ENCODE assay signal across 9 cellular contexts in the genomic region with DNA sequence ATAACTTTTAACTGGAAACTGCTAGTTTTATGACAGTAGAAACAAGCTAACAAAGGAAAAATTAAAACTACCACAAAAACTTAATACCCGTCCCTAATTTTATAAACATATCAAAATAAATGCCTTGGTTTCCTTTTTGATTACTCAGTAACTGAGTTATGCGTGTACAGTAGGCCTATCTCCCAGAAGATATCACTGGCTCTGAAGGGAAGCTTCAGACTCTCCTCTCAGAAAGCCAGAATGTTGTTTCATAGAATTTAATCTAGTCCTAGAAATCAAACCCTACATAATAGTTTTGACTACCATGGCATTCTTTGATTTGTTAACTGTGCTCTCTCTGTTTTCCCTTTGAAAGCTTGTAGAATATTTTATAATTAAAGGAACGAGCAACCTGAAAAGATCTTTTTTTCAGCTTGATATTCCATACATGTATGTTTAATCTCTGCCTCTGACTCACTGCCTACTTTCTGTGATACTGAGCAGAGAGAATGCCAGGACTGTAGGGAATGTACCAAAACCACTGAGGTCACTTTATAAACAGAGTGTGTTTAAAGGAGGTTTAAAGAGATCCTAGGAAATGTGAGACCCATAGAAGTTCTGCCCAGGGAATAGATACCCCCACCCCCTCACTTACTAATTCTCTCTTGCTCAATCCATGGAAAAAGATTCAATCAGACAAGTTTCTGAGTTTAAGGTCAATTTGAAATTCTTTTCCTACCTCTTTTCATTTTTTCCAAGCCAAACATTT.
DNase-seq lines count a peak whose midpoint lies in the region; ATAC-seq, FAIRE-seq and TF ChIP-seq lines count a peak whose summit lies in the region.
"Had no signal": no experiment of that assay in that cellular context is flagged by ENCODE, and none has a peak within 500 bp of the region (broad histone marks: within the 10 kb centered on the region; RNA-seq: fewer than 3 reads in every experiment).

No MANE protein-coding gene starts in this region.

- H3K4me3 ChIP-seq in astrocyte of the spinal cord (ENCODE audit: low read depth, low read length) (no peak overlapping the region), hepatocyte (no peak overlapping the region), skeletal muscle satellite cell (ENCODE audit: low read length) (peak overlapping the region; percentile 31)
- H3K4me3 ChIP-seq: GM12878 had no signal

- no peak for TF ChIP-seq POLR2A in H54 (IDR thresholded peaks at IDR 0.05; ENCODE audit: low read depth, low read length)

- WGBS in hepatocyte (ENCODE audit: low lambda C conversion rate, missing lambda C conversion rate), result 32% methylated on average over 3 of the region's 3 CpGs

- TF ChIP-seq CTCF in astrocyte of the spinal cord (IDR thresholded peaks at IDR 0.05; ENCODE audit: low read depth, low read length), result no peak
- no peak for TF ChIP-seq CTCF in hepatocyte (IDR thresholded peaks at IDR 0.05; ENCODE audit: poor library complexity)
- TF ChIP-seq CTCF in GM10266 (IDR thresholded peaks at IDR 0.05; ENCODE audit: control insufficient read depth, insufficient read depth, low read depth, missing control alignments), result no peak

- no peaks in the 10 kb centered on the region for H3K27me3 ChIP-seq in hepatocyte
- no peaks in the 10 kb centered on the region for H3K27me3 ChIP-seq in skeletal muscle satellite cell (ENCODE audit: control insufficient read depth, insufficient read depth, low read length)

- no peak overlapping the region for H2AFZ ChIP-seq in hepatocyte

- H3K79me2 ChIP-seq in hepatocyte, result no peaks in the 10 kb centered on the region

- ATAC-seq in GM19467 (IDR thresholded peaks at IDR 0.05; ENCODE audit: unreplicated experiment) (no peak), HG03175 (IDR thresholded peaks at IDR 0.05; ENCODE audit: unreplicated experiment) (no peak)
- ATAC-seq: GM12878 had no signal

- peak; percentile 94 for FAIRE-seq in H54 (lab: Jason Lieb, UNC)
- FAIRE-seq: GM12878 had no signal

- H4K20me1 ChIP-seq in hepatocyte (ENCODE audit: insufficient read depth, poor library complexity, severe bottlenecking), result no peaks in the 10 kb centered on the region

- peak overlapping the region; percentile 57 for H3K4me2 ChIP-seq in hepatocyte
- H3K4me2 ChIP-seq in skeletal muscle satellite cell (ENCODE audit: low read length), result peak overlapping the region; percentile 66

- H3K4me1 ChIP-seq in hepatocyte (ENCODE audit: insufficient read depth) (peaks cover 11% of the 10 kb centered on the region), skeletal muscle satellite cell (ENCODE audit: control insufficient read depth, insufficient read depth, low read length) (peaks cover 41% of the 10 kb centered on the region)

- no peaks in the 10 kb centered on the region for H3K9me3 ChIP-seq in hepatocyte (ENCODE audit: low read depth)
- H3K9me3 ChIP-seq in skeletal muscle satellite cell (replicated peaks; ENCODE audit: low read length), result no peaks in the 10 kb centered on the region

- DNase-seq in H54 (ENCODE audit: insufficient read length, low spot score) (peak; percentile 29), astrocyte of the spinal cord (ENCODE audit: low read depth, low spot score) (peak; percentile 97), hepatocyte (ENCODE audit: low spot score) (peak; percentile 73), GM10266 (ENCODE audit: extremely low spot score) (no peak), CD1c-positive myeloid dendritic cell (ENCODE audit: extremely low spot score) (no peak)

- peak overlapping the region; percentile 77 for H3K9ac ChIP-seq in skeletal muscle satellite cell (ENCODE audit: low read depth, low read length)

- no peaks in the 10 kb centered on the region for H3K9me2 ChIP-seq in hepatocyte (replicated peaks; ENCODE audit: insufficient read depth)

- H3K27ac ChIP-seq in hepatocyte, result peak overlapping the region; percentile 87

- H3K36me3 ChIP-seq in hepatocyte (replicated peaks; ENCODE audit: insufficient read depth, low read depth) (no peaks in the 10 kb centered on the region), skeletal muscle satellite cell (ENCODE audit: insufficient read depth, low read length) (no peaks in the 10 kb centered on the region)

- in situ Hi-C loops in astrocyte of the spinal cord (cut with HindIII; ENCODE audit: low sequenced_read_pairs), result no loop called here

Comparison
In these comparisons a context has a peak if more than half of its experiments do, and no peak if none do; other contexts are left out.
1. DNase-seq: peak in H54 (single experiment), astrocyte of the spinal cord (single experiment) and hepatocyte (single experiment); none in GM10266 (single experiment) and CD1c-positive myeloid dendritic cell (single experiment).